1 cellular context compared by ENCODE assay signal in the genomic region with DNA sequence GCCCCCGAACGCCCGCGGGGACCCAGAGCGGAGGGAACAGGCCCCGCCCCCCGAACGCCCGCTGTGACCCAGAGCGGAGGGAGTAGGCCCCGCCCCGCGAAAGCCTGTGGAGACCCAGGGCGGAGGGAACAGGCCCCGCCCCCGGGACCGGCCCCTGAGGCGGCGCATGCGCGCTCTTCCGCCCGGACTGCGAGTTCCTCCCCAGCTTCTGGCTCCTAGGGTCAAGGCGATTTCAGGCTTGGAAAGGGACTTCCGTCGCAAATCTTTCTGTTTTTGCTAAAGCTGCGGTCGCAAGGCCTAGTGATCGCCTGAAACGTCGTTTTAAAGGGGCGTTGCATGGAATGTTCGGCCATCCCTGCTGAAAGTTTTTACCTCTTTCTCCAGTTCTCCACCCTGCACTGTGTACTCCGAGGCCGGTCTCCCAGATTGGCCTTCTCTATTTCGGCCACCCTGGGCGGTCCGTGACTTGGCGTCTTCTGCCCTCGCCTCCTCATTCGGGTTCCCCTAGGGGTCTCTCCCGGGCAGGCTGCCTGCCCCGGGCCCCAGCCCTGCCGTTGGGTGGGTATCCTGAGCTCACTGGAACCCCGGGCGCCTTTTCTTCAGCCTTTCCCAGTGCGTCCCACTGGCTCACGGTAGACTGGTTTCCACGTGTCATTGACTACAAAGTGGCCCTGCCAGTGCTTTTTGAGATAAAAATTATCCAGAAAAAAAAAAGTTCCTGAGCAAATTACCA.
TF ChIP-seq lines count a peak whose summit lies in the region.

No MANE protein-coding gene starts in this region.

TF ChIP-seq in K562, 482 proteins besides CTCF, POLR2A, EP300 and RAD21 (continued from another document and continues in another):
- TF ChIP-seq ZBTB11 (CRISPR knock-in tag; IDR thresholded peaks at IDR 0.05), result peak in 1 of 3 experiments; percentile 21; a peak in 1 of 6 replicates
- TF ChIP-seq HDAC1 (IDR thresholded peaks at IDR 0.05), result peak in 1 of 2 experiments; percentile 54; a peak in 1 of 4 replicates
- TF ChIP-seq SMAD3 (CRISPR knock-in tag; conservative IDR thresholded peaks at IDR 0.05), result no peak
- no peak for TF ChIP-seq HMBOX1 (IDR thresholded peaks at IDR 0.05)
- no peak for TF ChIP-seq KDM1A (IDR thresholded peaks at IDR 0.05)
- no peak for TF ChIP-seq ZNF311 (CRISPR knock-in tag; IDR thresholded peaks at IDR 0.05)
- no peak for TF ChIP-seq RFX5 (IDR thresholded peaks at IDR 0.05; ENCODE audit: low read depth, low read length)
- peak; percentile 69; the same call in 1 of the 2 replicates for TF ChIP-seq GTF2E2 (tag; IDR thresholded peaks at IDR 0.05)
- TF ChIP-seq EHMT2 (IDR thresholded peaks at IDR 0.05), result no peak
- TF ChIP-seq RFX1 (IDR thresholded peaks at IDR 0.05), result no peak
- no peak for TF ChIP-seq ZZZ3 (IDR thresholded peaks at IDR 0.05)
- TF ChIP-seq HOXB6 (CRISPR knock-in tag; IDR thresholded peaks at IDR 0.05; ENCODE audit: borderline replicate concordance), result no peak
- TF ChIP-seq HMGN3 (IDR thresholded peaks at IDR 0.05; ENCODE audit: borderline replicate concordance, extremely low read depth, insufficient read length, low read depth, low read length), result peak; percentile 75
- TF ChIP-seq ETV1 (tag; conservative IDR thresholded peaks at IDR 0.05; ENCODE audit: low read depth), result peak; percentile 63
- TF ChIP-seq VEZF1 (CRISPR knock-in tag; IDR thresholded peaks at IDR 0.05), result peak; percentile 1
- no peak for TF ChIP-seq GTF3C2 (IDR thresholded peaks at IDR 0.05; ENCODE audit: borderline replicate concordance, extremely low read depth, insufficient read length)
- TF ChIP-seq KLF16 (IDR thresholded peaks at IDR 0.05), result no peak
- TF ChIP-seq SMAD4 (CRISPR knock-in tag; conservative IDR thresholded peaks at IDR 0.05), result peak; percentile 75
- TF ChIP-seq YBX1 (IDR thresholded peaks at IDR 0.05), result no peak
- TF ChIP-seq ZBTB33 (CRISPR knock-in tag; IDR thresholded peaks at IDR 0.05), result no peak
- peak; percentile 98 for TF ChIP-seq CXXC5 (CRISPR knock-in tag; IDR thresholded peaks at IDR 0.05)
- TF ChIP-seq KLF13 (tag; IDR thresholded peaks at IDR 0.05; ENCODE audit: borderline replicate concordance, low read depth), result no peak
- TF ChIP-seq ZNF253 (CRISPR knock-in tag; conservative IDR thresholded peaks at IDR 0.05), result no peak
- TF ChIP-seq THAP7 (CRISPR knock-in tag; IDR thresholded peaks at IDR 0.05), result no peak
- TF ChIP-seq NR3C1 (CRISPR knock-in tag; IDR thresholded peaks at IDR 0.05), result no peak
- TF ChIP-seq TSC22D4 (tag; IDR thresholded peaks at IDR 0.05), result no peak
- TF ChIP-seq CHCHD3 (CRISPR knock-in tag; IDR thresholded peaks at IDR 0.05), result no peak
- TF ChIP-seq JUND (IDR thresholded peaks at IDR 0.05; ENCODE audit: borderline replicate concordance, low read depth, low read length), result no peak; the same call in 1 of the 2 replicates
- no peak for TF ChIP-seq JUND (tag; IDR thresholded peaks at IDR 0.05; ENCODE audit: borderline replicate concordance, low read depth, low read length)
- peak in 1 of 2 experiments; percentile 52; a peak in 2 of 4 replicates for TF ChIP-seq MAZ (CRISPR knock-in tag; conservative IDR thresholded peaks at IDR 0.05 in 1 of 2, IDR thresholded peaks at IDR 0.05 in 1 of 2)
- no peak for TF ChIP-seq SOX6 (IDR thresholded peaks at IDR 0.05)
- TF ChIP-seq, protein P1, sequence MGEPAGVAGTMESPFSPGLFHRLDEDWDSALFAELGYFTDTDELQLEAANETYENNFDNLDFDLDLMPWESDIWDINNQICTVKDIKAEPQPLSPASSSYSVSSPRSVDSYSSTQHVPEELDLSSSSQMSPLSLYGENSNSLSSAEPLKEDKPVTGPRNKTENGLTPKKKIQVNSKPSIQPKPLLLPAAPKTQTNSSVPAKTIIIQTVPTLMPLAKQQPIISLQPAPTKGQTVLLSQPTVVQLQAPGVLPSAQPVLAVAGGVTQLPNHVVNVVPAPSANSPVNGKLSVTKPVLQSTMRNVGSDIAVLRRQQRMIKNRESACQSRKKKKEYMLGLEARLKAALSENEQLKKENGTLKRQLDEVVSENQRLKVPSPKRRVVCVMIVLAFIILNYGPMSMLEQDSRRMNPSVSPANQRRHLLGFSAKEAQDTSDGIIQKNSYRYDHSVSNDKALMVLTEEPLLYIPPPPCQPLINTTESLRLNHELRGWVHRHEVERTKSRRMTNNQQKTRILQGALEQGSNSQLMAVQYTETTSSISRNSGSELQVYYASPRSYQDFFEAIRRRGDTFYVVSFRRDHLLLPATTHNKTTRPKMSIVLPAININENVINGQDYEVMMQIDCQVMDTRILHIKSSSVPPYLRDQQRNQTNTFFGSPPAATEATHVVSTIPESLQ (CRISPR knock-in tag; IDR thresholded peaks at IDR 0.05), result no peak
- peak; percentile 22; the same call in 1 of the 2 replicates for TF ChIP-seq BCOR (IDR thresholded peaks at IDR 0.05)
- TF ChIP-seq ZFP30 (CRISPR knock-in tag; IDR thresholded peaks at IDR 0.05; ENCODE audit: borderline replicate concordance), result no peak
- TF ChIP-seq ZNF274 (IDR thresholded peaks at IDR 0.05; ENCODE audit: borderline replicate concordance, low read depth, low read length), result no peak
- TF ChIP-seq ZNF76 (CRISPR knock-in tag; IDR thresholded peaks at IDR 0.05; ENCODE audit: borderline replicate concordance), result no peak
- TF ChIP-seq ESRRA (IDR thresholded peaks at IDR 0.05; ENCODE audit: borderline replicate concordance, low read depth), result no peak
- no peak for TF ChIP-seq ZNF143 (CRISPR knock-in tag; IDR thresholded peaks at IDR 0.05)
- TF ChIP-seq GMEB1 (CRISPR knock-in tag; IDR thresholded peaks at IDR 0.05), result no peak
- no peak for TF ChIP-seq ZFP36 (IDR thresholded peaks at IDR 0.05; ENCODE audit: low read depth, low read length, partially characterized antibody)
- TF ChIP-seq ESRRB (CRISPR knock-in tag; IDR thresholded peaks at IDR 0.05; ENCODE audit: borderline replicate concordance), result no peak
- TF ChIP-seq TAF7 (tag; IDR thresholded peaks at IDR 0.05), result peak; percentile 82
- no peak for TF ChIP-seq ZSCAN32 (CRISPR knock-in tag; IDR thresholded peaks at IDR 0.05)
- no peak for TF ChIP-seq HDAC3 (IDR thresholded peaks at IDR 0.05; ENCODE audit: borderline replicate concordance, partially characterized antibody)
- TF ChIP-seq RAD51 (IDR thresholded peaks at IDR 0.05; ENCODE audit: borderline replicate concordance, low read depth), result no peak
- TF ChIP-seq HMG20B (CRISPR knock-in tag; IDR thresholded peaks at IDR 0.05), result no peak
- TF ChIP-seq NR2C1 (IDR thresholded peaks at IDR 0.05), result no peak; the same call in 1 of the 2 replicates
- TF ChIP-seq NR2C1 (tag; IDR thresholded peaks at IDR 0.05), result peak; percentile 61; the same call in 1 of the 2 replicates
- no peak for TF ChIP-seq MAFK (IDR thresholded peaks at IDR 0.05; ENCODE audit: low read length)
- TF ChIP-seq SNRNP70 (optimal IDR thresholded peaks at IDR 0.05; ENCODE audit: low read depth, low read length), result no peak
- TF ChIP-seq PHB (CRISPR knock-in tag; IDR thresholded peaks at IDR 0.05), result no peak
- peak; percentile 89; the same call in 1 of the 2 replicates for TF ChIP-seq NR4A1 (CRISPR knock-in tag; IDR thresholded peaks at IDR 0.05)
- TF ChIP-seq NR4A1 (tag; IDR thresholded peaks at IDR 0.05), result peak; percentile 78; the same call in 1 of the 2 replicates
- 0 out of 2 replicates have a peak, but pooled peaks have one; percentile 25 for TF ChIP-seq CC2D1A (IDR thresholded peaks at IDR 0.05)
- TF ChIP-seq POLR3A (IDR thresholded peaks at IDR 0.05; ENCODE audit: borderline replicate concordance, extremely low read depth, insufficient read depth, insufficient read length), result no peak
- peak; percentile 68 for TF ChIP-seq MTA1 (IDR thresholded peaks at IDR 0.05; ENCODE audit: borderline replicate concordance)
